Comparison of ENCODE assay signal across 9 cellular contexts in genomic region chr17:10327640-10328039, GRCh38. TPM values are rescaled to one million over a fixed set of nuclear protein-coding genes. Genes with fewer than 3 reads are reported as not detected.
DNase-seq lines count a peak whose midpoint lies in the region; ATAC-seq, FAIRE-seq and TF ChIP-seq lines count a peak whose summit lies in the region.
"Had no signal": no experiment of that assay in that cellular context is flagged by ENCODE, and none has a peak within 500 bp of the region (broad histone marks: within the 10 kb centered on the region; RNA-seq: fewer than 3 reads in every experiment).

No MANE protein-coding gene starts in this region.

- POLR2A ChIA-PET in GM10248 (lab: Yijun Ruan, JAX), result no interaction called here

- H3K4me3 ChIP-seq in foreskin fibroblast (ENCODE audit: low read depth in 1 of 2, low read length in 2 of 2) (no peak overlapping the region), thoracic aorta (no peak overlapping the region)

- no peaks in the 10 kb centered on the region for H3K36me3 Mint-ChIP-seq in activated T-helper 1 cell treated with anti-CD3 and anti-CD28 coated beads, Interleukin-12 subunit alpha, Interleukin-12 subunit beta, Interleukin-2, Interleukin-4 antibody, amounts not matched to agents 30 ng/mL and 10 ng/mL and 1 ng/mL, durations not matched to agents 14 hours and 24 hours and 36 hours (ENCODE audit: low read depth)

- ATAC-seq in omental fat pad (ENCODE audit: low FRiP score), result no peak
- no peak for ATAC-seq in thoracic aorta (ENCODE audit: insufficient number of reproducible peaks, low FRiP score, low read depth)
- ATAC-seq in GM18870 (IDR thresholded peaks at IDR 0.05; ENCODE audit: unreplicated experiment), result no peak

- H3K27ac ChIP-seq in thoracic aorta, result no peak overlapping the region

- H3K27me3 Mint-ChIP-seq in activated T-helper 1 cell treated with anti-CD3 and anti-CD28 coated beads, Interleukin-12 subunit alpha, Interleukin-12 subunit beta, Interleukin-2, Interleukin-4 antibody, amounts not matched to agents 30 ng/mL and 10 ng/mL and 1 ng/mL, durations not matched to agents 14 hours and 24 hours and 36 hours (ENCODE audit: insufficient read depth), result no peaks in the 10 kb centered on the region

- no peak for FAIRE-seq in RCC 7860 (lab: Jason Lieb, UNC)

- no peaks in the 10 kb centered on the region for H3K27me3 ChIP-seq in thoracic aorta (replicated peaks; ENCODE audit: insufficient read depth)

- no peak overlapping the region for H3K4me3 Mint-ChIP-seq in activated T-helper 1 cell treated with anti-CD3 and anti-CD28 coated beads, Interleukin-12 subunit alpha, Interleukin-12 subunit beta, Interleukin-2, Interleukin-4 antibody, amounts not matched to agents 30 ng/mL and 10 ng/mL and 1 ng/mL, durations not matched to agents 14 hours and 24 hours and 36 hours

- intact Hi-C loops in activated T-helper 1 cell treated with anti-CD3 and anti-CD28 coated beads, Interleukin-12 subunit alpha, Interleukin-12 subunit beta, Interleukin-2, Interleukin-4 antibody, amounts not matched to agents 30 ng/mL and 10 ng/mL and 1 ng/mL, durations not matched to agents 14 hours and 24 hours and 36 hours (cut with micrococcal nuclease), result loop anchor here (1.0 kb wide), 2 partner anchors 10 to 291 kb away; no protein-coding TSS in a partner anchor

- H3K36me3 ChIP-seq in thoracic aorta, result no peaks in the 10 kb centered on the region

- H3K4me1 Mint-ChIP-seq in activated T-helper 1 cell treated with anti-CD3 and anti-CD28 coated beads, Interleukin-12 subunit alpha, Interleukin-12 subunit beta, Interleukin-2, Interleukin-4 antibody, amounts not matched to agents 30 ng/mL and 10 ng/mL and 1 ng/mL, durations not matched to agents 14 hours and 24 hours and 36 hours (ENCODE audit: low read depth), result no peaks in the 10 kb centered on the region

- H3K9me3 ChIP-seq in thoracic aorta, result no peaks in the 10 kb centered on the region

- no peaks in the 10 kb centered on the region for H3K4me1 ChIP-seq in thoracic aorta (ENCODE audit: control insufficient read depth in 1 of 2, low read depth in 2 of 2)

- peak; percentile 86 for TF ChIP-seq CTCF in GM10248 (IDR thresholded peaks at IDR 0.05; ENCODE audit: control extremely low read depth, extremely low read depth, low read depth, missing control alignments)
- peak; percentile 91 for TF ChIP-seq CTCF in foreskin fibroblast (IDR thresholded peaks at IDR 0.05; ENCODE audit: low read depth, low read length)
- peak in 2 of 3 donors; percentile 58 to 67 for TF ChIP-seq CTCF in omental fat pad (IDR thresholded peaks at IDR 0.05)
- peak; percentile 72 for TF ChIP-seq CTCF in thoracic aorta (IDR thresholded peaks at IDR 0.05)

- no peak overlapping the region for H3K27ac Mint-ChIP-seq in activated T-helper 1 cell treated with anti-CD3 and anti-CD28 coated beads, Interleukin-12 subunit alpha, Interleukin-12 subunit beta, Interleukin-2, Interleukin-4 antibody, amounts not matched to agents 30 ng/mL and 10 ng/mL and 1 ng/mL, durations not matched to agents 14 hours and 24 hours and 36 hours

- no peaks in the 10 kb centered on the region for H3K9me3 Mint-ChIP-seq in activated T-helper 1 cell treated with anti-CD3 and anti-CD28 coated beads, Interleukin-12 subunit alpha, Interleukin-12 subunit beta, Interleukin-2, Interleukin-4 antibody, amounts not matched to agents 30 ng/mL and 10 ng/mL and 1 ng/mL, durations not matched to agents 14 hours and 24 hours and 36 hours

- DNase-seq in GM10248 (ENCODE audit: extremely low spot score), result peak; percentile 85
- peak; percentile 53 for DNase-seq in HS-5 (ENCODE audit: low read depth)
- peak; percentile 45 for DNase-seq in RCC 7860 (ENCODE audit: low spot score)
- DNase-seq in activated T-helper 1 cell treated with anti-CD3 and anti-CD28 coated beads, Interleukin-12 subunit alpha, Interleukin-12 subunit beta, Interleukin-2, Interleukin-4 antibody, amounts not matched to agents 30 ng/mL and 10 ng/mL and 1 ng/mL, durations not matched to agents 14 hours and 24 hours and 36 hours (ENCODE audit: low spot score), result peak; percentile 46
- DNase-seq in foreskin fibroblast, result peak; percentile 37 to 68
- peak; percentile 95 for DNase-seq in omental fat pad (ENCODE audit: low spot score)
- peak; percentile 19 for DNase-seq in thoracic aorta (ENCODE audit: low spot score)

- CTCF ChIA-PET in GM10248 (lab: Yijun Ruan, JAX), result interaction anchor here (0.8 to 12.3 kb wide), 16 partner anchors 9 to 397 kb away, joined by 3 to 213 read pairs (median 5); no protein-coding TSS in a partner anchor

RNA-seq across cellular contexts. Expression of gene MYH13, which starts 45.2 kb away (rescaled TPM):
- not detected in 2 replicates for total RNA-seq in activated T-helper 1 cell treated with anti-CD3 and anti-CD28 coated beads, Interleukin-12 subunit alpha, Interleukin-12 subunit beta, Interleukin-2, Interleukin-4 antibody, amounts not matched to agents 30 ng/mL and 10 ng/mL and 1 ng/mL, durations not matched to agents 14 hours and 24 hours and 36 hours
- total RNA-seq in omental fat pad (not detected), thoracic aorta (not detected)
- total RNA-seq: mononuclear cell had no signal

Comparison
In these comparisons a context has a peak if more than half of its experiments do, and no peak if none do; other contexts are left out.
1. DNase-seq: peak in every context shown above with its lines; median percentile 95 in omental fat pad; 85 in GM10248; 53 in HS-5; 52 in foreskin fibroblast; 46 in activated T-helper 1 cell treated with anti-CD3 and anti-CD28 coated beads, Interleukin-12 subunit alpha, Interleukin-12 subunit beta, Interleukin-2, Interleukin-4 antibody, amounts not matched to agents 30 ng/mL and 10 ng/mL and 1 ng/mL, durations not matched to agents 14 hours and 24 hours and 36 hours; 45 in RCC 7860; 19 in thoracic aorta.